In the genomic region with DNA sequence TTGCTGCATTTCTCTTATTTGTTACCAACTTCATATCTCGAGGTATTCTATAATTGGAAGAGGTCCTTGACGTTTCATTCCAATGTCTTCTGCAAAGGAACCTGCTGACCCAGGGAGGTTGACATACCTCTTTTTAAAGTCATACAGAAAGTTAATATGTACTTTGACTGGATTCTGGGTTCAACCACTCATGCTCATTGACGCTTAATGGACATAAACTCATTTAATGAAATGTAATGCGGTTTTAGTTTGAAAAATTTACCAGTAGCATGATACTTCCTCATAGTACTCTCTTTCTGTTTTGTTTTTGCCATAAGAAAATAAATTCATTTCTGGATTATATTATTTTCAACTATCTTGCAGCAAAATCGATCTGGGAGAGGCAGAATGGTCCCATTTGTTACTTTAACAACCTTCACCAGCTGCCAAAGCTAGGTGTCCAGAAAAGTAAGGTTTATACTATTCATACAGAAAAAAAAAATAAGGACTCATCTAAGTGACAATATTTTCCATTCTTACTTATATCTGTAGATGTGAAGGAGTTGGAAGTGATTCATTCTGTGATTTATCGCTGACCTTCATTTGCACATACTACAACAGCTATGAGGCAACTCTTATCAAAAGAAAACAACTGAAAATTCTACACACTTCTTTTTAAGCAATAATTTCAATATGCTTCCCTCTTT, we compare ENCODE assay signal across 13 cellular contexts.
A peak's percentile ranks its signal among the peaks of the same experiment; 100 is the strongest.
DNase-seq lines count a peak whose midpoint lies in the region; ATAC-seq and TF ChIP-seq lines count a peak whose summit lies in the region.
"Had no signal": no experiment of that assay in that cellular context is flagged by ENCODE, and none has a peak within 500 bp of the region (broad histone marks: within the 10 kb centered on the region; RNA-seq: fewer than 3 reads in every experiment).

No MANE protein-coding gene starts in this region.

- DNase-seq in cardiac muscle cell (ENCODE audit: low read depth in 1 of 2, low spot score in 1 of 2) (peak in 1 of 2 donors; percentile 53), right cardiac atrium (no peak), fibroblast of mammary gland (ENCODE audit: low read depth) (peak; percentile 32), occipital lobe (lab: John Stamatoyannopoulos, UW) (no peak), left colon (no peak)
- no peak for DNase-seq in stimulated activated naive CD8-positive, alpha-beta T cell treated with anti-CD3 and anti-CD28 coated beads, Interleukin-15, amount 100 ng/mL, for 72 hours
- DNase-seq: activated CD4-positive, alpha-beta T cell treated with anti-CD3 and anti-CD28 coated beads, Interleukin-2, amount 50 U/mL, for 4 hours; anterior cingulate cortex; effector CD4-positive, alpha-beta T cell; NCI-H1694; NCI-H82 had no signal

- H3K4me1 ChIP-seq in cardiac muscle cell (ENCODE audit: low read depth) (peaks cover 28% of the 10 kb centered on the region), right cardiac atrium (ENCODE audit: control insufficient read depth, insufficient read depth, low read length) (no peaks in the 10 kb centered on the region), OCI-LY3 (ENCODE audit: low read length) (peaks cover 32% of the 10 kb centered on the region)

- H3K27me3 ChIP-seq in cardiac muscle cell = no peaks in the 10 kb centered on the region
- no peaks in the 10 kb centered on the region for H3K27me3 ChIP-seq in right cardiac atrium (ENCODE audit: control insufficient read depth, insufficient read depth)
- H3K27me3 ChIP-seq in OCI-LY3 (ENCODE audit: low read depth, low read length) = peaks cover 26% of the 10 kb centered on the region

- H3K9me3 Mint-ChIP-seq in stimulated activated naive CD8-positive, alpha-beta T cell treated with anti-CD3 and anti-CD28 coated beads, Interleukin-15, amount 100 ng/mL, for 72 hours = no peaks in the 10 kb centered on the region

- H3K79me2 ChIP-seq in OCI-LY3 (ENCODE audit: low read length) = no peaks in the 10 kb centered on the region

- no peak overlapping the region for H2AFZ ChIP-seq in OCI-LY3 (ENCODE audit: low read depth, low read length)

- H3K27ac ChIP-seq in cardiac muscle cell (peak overlapping the region; percentile 53), right cardiac atrium (ENCODE audit: low read length) (no peak overlapping the region), OCI-LY3 (ENCODE audit: low read length) (no peak overlapping the region)

- H4K20me1 ChIP-seq in OCI-LY3 (ENCODE audit: insufficient read depth, low read length) = peaks cover 3% of the 10 kb centered on the region; the same call in 1 of the 2 replicates

- peak overlapping the region; percentile 66 for H3K4me2 ChIP-seq in OCI-LY3 (ENCODE audit: low read length)

- H3K36me3 ChIP-seq in cardiac muscle cell (peaks cover 3% of the 10 kb centered on the region), OCI-LY3 (replicated peaks; ENCODE audit: low read depth, low read length) (no peaks in the 10 kb centered on the region)

- H3K4me3 Mint-ChIP-seq in stimulated activated naive CD8-positive, alpha-beta T cell treated with anti-CD3 and anti-CD28 coated beads, Interleukin-15, amount 100 ng/mL, for 72 hours = peak overlapping the region; percentile 33 to 59

- no peak for ATAC-seq in right cardiac atrium
- ATAC-seq in stimulated activated naive CD8-positive, alpha-beta T cell treated with anti-CD3 and anti-CD28 coated beads, Interleukin-15, amount 100 ng/mL, for 72 hours = peak; percentile 71
- ATAC-seq in GM18519 (IDR thresholded peaks at IDR 0.05; ENCODE audit: low FRiP score, unreplicated experiment) = no peak
- ATAC-seq in left colon = no peak

- TF ChIP-seq CTCF in cardiac muscle cell (IDR thresholded peaks at IDR 0.05; ENCODE audit: low read depth, low read length) = no peak
- no peak for TF ChIP-seq CTCF in OCI-LY3 (IDR thresholded peaks at IDR 0.05; ENCODE audit: low read depth, low read length)
- no peak for TF ChIP-seq CTCF in fibroblast of mammary gland (conservative IDR thresholded peaks at IDR 0.05; ENCODE audit: control insufficient read depth, insufficient read depth, low read depth, low read length)

- no peak overlapping the region for H3K9ac ChIP-seq in OCI-LY3 (ENCODE audit: low read length)

- intact Hi-C loops in right cardiac atrium (cut with DNase I) = no loop called here
- intact Hi-C loops in left colon (cut with DNase I, micrococcal nuclease) = no loop called here

- 64% methylated on average over 6 of the region's 6 CpGs for WGBS in right cardiac atrium

- no peaks in the 10 kb centered on the region for H3K27me3 Mint-ChIP-seq in stimulated activated naive CD8-positive, alpha-beta T cell treated with anti-CD3 and anti-CD28 coated beads, Interleukin-15, amount 100 ng/mL, for 72 hours

- peaks cover 54% of the 10 kb centered on the region for H3K4me1 Mint-ChIP-seq in stimulated activated naive CD8-positive, alpha-beta T cell treated with anti-CD3 and anti-CD28 coated beads, Interleukin-15, amount 100 ng/mL, for 72 hours

- H3K27ac Mint-ChIP-seq in stimulated activated naive CD8-positive, alpha-beta T cell treated with anti-CD3 and anti-CD28 coated beads, Interleukin-15, amount 100 ng/mL, for 72 hours = peak overlapping the region; percentile 78 to 89

- H3K9me3 ChIP-seq in cardiac muscle cell (ENCODE audit: low read depth) = no peaks in the 10 kb centered on the region
- peaks cover 2% of the 10 kb centered on the region for H3K9me3 ChIP-seq in right cardiac atrium (ENCODE audit: control insufficient read depth, low read length)
- H3K9me3 ChIP-seq in OCI-LY3 (ENCODE audit: insufficient read depth, low read length) = no peaks in the 10 kb centered on the region

- H3K4me3 ChIP-seq in cardiac muscle cell (no peak overlapping the region), right cardiac atrium (ENCODE audit: low read length) (no peak overlapping the region), OCI-LY3 (ENCODE audit: low read length) (no peak overlapping the region), fibroblast of mammary gland (ENCODE audit: control insufficient read depth, low read depth, low read length) (no peak overlapping the region)
